ENCODE assay signal across 9 cellular contexts in genomic region chr11:60840711-60841430, GRCh38. TPM values are rescaled to one million over a fixed set of nuclear protein-coding genes. Genes with fewer than 3 reads are reported as not detected.
DNase-seq lines count a peak whose midpoint lies in the region; ATAC-seq lines count a peak whose summit lies in the region.
"Had no signal": no experiment of that assay in that cellular context is flagged by ENCODE, and none has a peak within 500 bp of the region (broad histone marks: within the 10 kb centered on the region; RNA-seq: fewer than 3 reads in every experiment).

No MANE protein-coding gene starts in this region.

- ATAC-seq in T-helper 17 cell (no peak), GM18867 (IDR thresholded peaks at IDR 0.05; ENCODE audit: unreplicated experiment) (no peak)

- peak overlapping the region; percentile 96 for H3K27ac Mint-ChIP-seq in T-helper 17 cell

- H3K9me3 ChIP-seq in T-helper 17 cell (ENCODE audit: control insufficient read depth, low read length, poor library complexity, severe bottlenecking), result no peaks in the 10 kb centered on the region

- peak overlapping the region; percentile 92 for H3K4me3 Mint-ChIP-seq in T-helper 17 cell

- DNase-seq in ELR (ENCODE audit: low read depth) (peak; percentile 61), T-helper 17 cell (no peak), foreskin melanocyte (peak; percentile 12), skeletal muscle cell (ENCODE audit: low read depth) (peak; percentile 94), occipital lobe (lab: John Stamatoyannopoulos, UW) (no peak), MV-4-11 (lab: John Stamatoyannopoulos, UW) (no peak)
- no peak for DNase-seq in activated effector memory CD4-positive, alpha-beta T cell treated with anti-CD3 and anti-CD28 coated beads, Interleukin-2, amount 50 U/mL, for 16 hours

- peaks cover under 1% of the 10 kb centered on the region for H3K27me3 Mint-ChIP-seq in T-helper 17 cell

- H3K36me3 Mint-ChIP-seq in T-helper 17 cell (ENCODE audit: low read depth), result peaks cover 9% of the 10 kb centered on the region

- H3K4me3 ChIP-seq in skeletal muscle cell (ENCODE audit: low read depth, low read length), result no peak overlapping the region

- H3K4me1 Mint-ChIP-seq in T-helper 17 cell, result peaks cover 41% of the 10 kb centered on the region

RNA-seq across cellular contexts. Expression of gene CCDC86, which starts 1.0 kb away (rescaled TPM):
- total RNA-seq in T-helper 17 cell, result 10 to 100 TPM in 1 of 2 donors, 1 to 10 TPM in 1; 9.2 to 13.1 TPM
- total RNA-seq in occipital lobe, result 2.5 TPM

RNA-seq across cellular contexts. Expression of gene PTGDR2, which starts 14.9 kb away (rescaled TPM):
- total RNA-seq in T-helper 17 cell, result 1 to 10 TPM in 1 of 2 donors, under 1 TPM in 1; 0.52 to 1.8 TPM
- 1.6 TPM for total RNA-seq in occipital lobe

RNA-seq across cellular contexts. Expression of gene ZP1, which starts 26.5 kb away (rescaled TPM):
- total RNA-seq in T-helper 17 cell, result not detected
- total RNA-seq in occipital lobe, result not detected
- total RNA-seq: lung had no signal

RNA-seq across cellular contexts. Expression of gene MS4A10, which starts 55.7 kb away (rescaled TPM):
- total RNA-seq in T-helper 17 cell, result not detected
- total RNA-seq in occipital lobe, result not detected
- total RNA-seq: lung had no signal

Comparison
In these comparisons a context has a peak if more than half of its experiments do, and no peak if none do; other contexts are left out.
1. DNase-seq: peak in ELR (single experiment), foreskin melanocyte (single experiment) and skeletal muscle cell (single experiment); none in T-helper 17 cell (0 of 3), activated effector memory CD4-positive, alpha-beta T cell treated with anti-CD3 and anti-CD28 coated beads, Interleukin-2, amount 50 U/mL, for 16 hours (single experiment), occipital lobe (single experiment) and MV-4-11 (single experiment).